Comparison of ENCODE assay signal across 10 cellular contexts in genomic region chr4:57043304-57044251, GRCh38.
DNase-seq lines count a peak whose midpoint lies in the region; ATAC-seq, FAIRE-seq and TF ChIP-seq lines count a peak whose summit lies in the region.
"Had no signal": no experiment of that assay in that cellular context is flagged by ENCODE, and none has a peak within 500 bp of the region (broad histone marks: within the 10 kb centered on the region; RNA-seq: fewer than 3 reads in every experiment).

No MANE protein-coding gene starts in this region.

- ATAC-seq in GM19452 (IDR thresholded peaks at IDR 0.05; ENCODE audit: unreplicated experiment) (no peak), GM18511 (IDR thresholded peaks at IDR 0.05; ENCODE audit: unreplicated experiment) (no peak), HG03442 (IDR thresholded peaks at IDR 0.05; ENCODE audit: unreplicated experiment) (no peak)

- H3K4me3 Mint-ChIP-seq in immature natural killer cell = no peak overlapping the region

- no peak overlapping the region for H3K4me3 ChIP-seq in mesendoderm (ENCODE audit: low read length)
- H3K4me3 ChIP-seq in thyroid gland (replicated peaks in 1 of 3) = no peak overlapping the region

- peaks cover 2 to 17% of the 10 kb centered on the region in 2 donors for H3K4me1 Mint-ChIP-seq in immature natural killer cell

- H3K36me3 ChIP-seq in mesendoderm (ENCODE audit: control insufficient read depth, insufficient read depth, low read length) (no peaks in the 10 kb centered on the region), thyroid gland (no peaks in the 10 kb centered on the region)

- no peak overlapping the region for H2AK5ac ChIP-seq in mesendoderm (ENCODE audit: low read length)

- no peak for TF ChIP-seq CTCF in thyroid gland (IDR thresholded peaks at IDR 0.05)

- no peak overlapping the region for H3K4me2 ChIP-seq in mesendoderm (ENCODE audit: low read length)

- no peak overlapping the region for H3K56ac ChIP-seq in mesendoderm (ENCODE audit: low read length)

- no peaks in the 10 kb centered on the region for H3K79me1 ChIP-seq in mesendoderm (ENCODE audit: low read length)

- H2BK15ac ChIP-seq in mesendoderm (replicated peaks; ENCODE audit: low read depth) = no peak overlapping the region

- no peak for TF ChIP-seq POLR2A in thyroid gland (IDR thresholded peaks at IDR 0.05)

- no peak overlapping the region for H3K9ac ChIP-seq in mesendoderm (ENCODE audit: low read length)

- H4K5ac ChIP-seq in mesendoderm (ENCODE audit: low read length) = no peak overlapping the region

- peak overlapping the region; percentile 49 for H3K4ac ChIP-seq in mesendoderm (ENCODE audit: low read depth, low read length)

- no peak overlapping the region for H2BK5ac ChIP-seq in mesendoderm (ENCODE audit: low read length)

- DNase-seq in NCI-H226 = peak; percentile 18
- no peak for DNase-seq in mesendoderm
- no peak for DNase-seq in thyroid gland
- no peak for DNase-seq in immature natural killer cell
- DNase-seq: midbrain, NCI-H1048 had no signal

- no CpG with 5 or more reads among the region's 6 CpGs for WGBS in mesendoderm (ENCODE audit: extremely low coverage, insufficient coverage, low lambda C conversion rate)
- WGBS in thyroid gland, 2 donors = 63 to 74% methylated on average over 6 of the region's 6 CpGs

- no peaks in the 10 kb centered on the region for H3K9me3 ChIP-seq in thyroid gland

- peaks cover 0 to 8% (median 8%) of the 10 kb centered on the region in 3 donors for H3K36me3 Mint-ChIP-seq in immature natural killer cell

- no peaks in the 10 kb centered on the region for H3K9me3 Mint-ChIP-seq in immature natural killer cell

- H3K27me3 ChIP-seq in mesendoderm (ENCODE audit: insufficient read depth, low read length, poor library complexity) (no peaks in the 10 kb centered on the region), thyroid gland (no peaks in the 10 kb centered on the region)

- H3K79me2 ChIP-seq in mesendoderm (ENCODE audit: control insufficient read depth, insufficient read depth, low read length) = no peaks in the 10 kb centered on the region

- peak overlapping the region; percentile 65 for H4K8ac ChIP-seq in mesendoderm (ENCODE audit: low read depth, low read length)

- peak overlapping the region; percentile 56 for H2BK120ac ChIP-seq in mesendoderm (ENCODE audit: low read depth, low read length)

- no peak overlapping the region for H3K18ac ChIP-seq in mesendoderm (ENCODE audit: low read length)

- H3K27ac Mint-ChIP-seq in immature natural killer cell = peak overlapping the region in 1 of 6 donors; percentile 17

- H3K27me3 Mint-ChIP-seq in immature natural killer cell (ENCODE audit: low read depth in 3 of 3) = peaks cover 0 to 2% (median 0%) of the 10 kb centered on the region in 3 donors

- H3K27ac ChIP-seq in mesendoderm (ENCODE audit: low read depth, low read length) (no peak overlapping the region), thyroid gland (peak overlapping the region; percentile 49 to 73 (median 58))

- H3K4me1 ChIP-seq in mesendoderm (ENCODE audit: control insufficient read depth, low read depth, low read length) (no peaks in the 10 kb centered on the region), thyroid gland (peaks cover 0 to 30% of the 10 kb centered on the region in 2 donors)

- intact Hi-C loops in thyroid gland (cut with DNase I) = loop anchor here (10.0 kb wide), 1 partner anchor 111 kb away; no protein-coding TSS in a partner anchor

- H3K23ac ChIP-seq in mesendoderm (ENCODE audit: low read length) = no peak overlapping the region

- FAIRE-seq in endometrium (lab: Jason Lieb, UNC) = peak; percentile 83
